19 cellular contexts compared by ENCODE assay signal in genomic region chr10:30762620-30763019, GRCh38.
A peak's percentile ranks its signal among the peaks of the same experiment; 100 is the strongest.
DNase-seq lines count a peak whose midpoint lies in the region; ATAC-seq, FAIRE-seq and TF ChIP-seq lines count a peak whose summit lies in the region.
"Had no signal": no experiment of that assay in that cellular context is flagged by ENCODE, and none has a peak within 500 bp of the region (broad histone marks: within the 10 kb centered on the region; RNA-seq: fewer than 3 reads in every experiment).

No MANE protein-coding gene starts in this region.

- no peaks in the 10 kb centered on the region for H3K9me3 ChIP-seq in K562 (replicated peaks; ENCODE audit: control insufficient read depth, insufficient read depth, low read depth, low read length)
- H3K9me3 ChIP-seq: Peyer's patch had no signal

- H3K4me1 ChIP-seq in K562 (replicated peaks in 1 of 2; ENCODE audit: control insufficient read depth in 2 of 2, insufficient read depth in 2 of 2, low read length in 2 of 2), result no peaks in the 10 kb centered on the region
- H3K4me1 ChIP-seq: Peyer's patch, SJSA1 had no signal

- in situ Hi-C loops in K562 (cut with MboI), result no loop called here

- TF ChIP-seq POLR2A in K562 (conservative IDR thresholded peaks at IDR 0.05), result no peak

- no peaks in the 10 kb centered on the region for H3K79me2 ChIP-seq in K562 (ENCODE audit: control insufficient read depth, insufficient read depth, low read length)

- ATAC-seq in K562, result no peak
- ATAC-seq in HG03571 (IDR thresholded peaks at IDR 0.05; ENCODE audit: unreplicated experiment), result no peak

- H4K20me1 ChIP-seq in K562 (replicated peaks; ENCODE audit: control insufficient read depth, insufficient read depth, low read length), result no peaks in the 10 kb centered on the region

- no peak overlapping the region for H3K4me2 ChIP-seq in K562 (ENCODE audit: insufficient read depth, low read length)

- DNase-seq in Ammon's horn (ENCODE audit: low spot score), result peak; percentile 58
- DNase-seq in GM18507 (ENCODE audit: extremely low spot score, insufficient read length, low read depth), result no peak
- DNase-seq in K562 (ENCODE audit: extremely low read depth in 1 of 4, low spot score in 3 of 4), result no peak
- DNase-seq in posterior vena cava (ENCODE audit: low spot score), result peak; percentile 9
- DNase-seq in stimulated activated CD4-positive, alpha-beta T cell treated with anti-CD3 and anti-CD28 coated beads, Interleukin-4, amount 100 ng/mL, for 24 hours, result no peak
- DNase-seq in foreskin melanocyte, result no peak
- DNase-seq: CD4-positive, CD25-positive, alpha-beta regulatory T cell; DMS79 treated with DMSO at 0.1 percent for 48 hours; IMR-90; MV-4-11; NCI-H1105 treated with DMSO at 0.1 percent for 48 hours; NCI-H2029 treated with DMSO at 0.1 percent for 48 hours; NCI-H226; NCI-H510A treated with DMSO at 0.1 percent for 48 hours; NCI-H748 treated with DMSO at 0.1 percent for 48 hours; Peyer's patch had no signal

- POLR2A ChIA-PET in K562 (lab: Yijun Ruan, JAX), result no interaction called here

- no peaks in the 10 kb centered on the region for H3K36me3 ChIP-seq in K562 (ENCODE audit: control insufficient read depth, insufficient read depth, low read length)
- H3K36me3 ChIP-seq: Peyer's patch, SJSA1 had no signal

- BruUV-seq in K562 (replicated peaks; lab: Mats Ljungman, UMichigan), result no TSS peak

- H2AFZ ChIP-seq in K562 (ENCODE audit: low read depth, low read length), result no peak overlapping the region

- 0% methylated on average over 1 of the region's 2 CpGs for WGBS in K562 (ENCODE audit: insufficient coverage, low coverage, missing lambda C conversion rate)

- H3K4me3 ChIP-seq in K562, result no peak overlapping the region
- H3K4me3 ChIP-seq: Peyer's patch, SJSA1 had no signal

- peaks cover 3 to 29% of the 10 kb centered on the region in 2 experiments; a peak in 3 of 5 replicates for H3K27me3 ChIP-seq in K562 (ENCODE audit: control insufficient read depth in 2 of 2, insufficient read depth in 2 of 2, low read length in 2 of 2)
- H3K27me3 ChIP-seq: Peyer's patch, SJSA1 had no signal

- intact Hi-C loops in K562 (cut with micrococcal nuclease) (no loop called here), posterior vena cava (cut with DNase I) (no loop called here)

- H3K9ac ChIP-seq in K562 (ENCODE audit: insufficient read depth in 1 of 2, low read depth in 2 of 2, low read length in 2 of 2), result no peak overlapping the region

- no peak for TF ChIP-seq CTCF in K562 (IDR thresholded peaks at IDR 0.05 in 2 of 3, conservative IDR thresholded peaks at IDR 0.05 in 1 of 3; ENCODE audit: insufficient read depth in 2 of 3, low read depth in 1 of 3, low read length in 3 of 3)

- peak; percentile 50 for FAIRE-seq in GM18507 (lab: Jason Lieb, UNC)
- FAIRE-seq in K562 (lab: Jason Lieb, UNC), result no peak
- FAIRE-seq: GM12891 had no signal

- TF ChIP-seq EP300 in K562 (IDR thresholded peaks at IDR 0.05; ENCODE audit: low read length), result no peak

- no peaks in the 10 kb centered on the region for H3K9me1 ChIP-seq in K562 (ENCODE audit: control insufficient read depth, insufficient read depth, low read length)

- no peak for TF ChIP-seq RAD21 in K562 (CRISPR knock-in tag; conservative IDR thresholded peaks at IDR 0.05 in 1 of 2, IDR thresholded peaks at IDR 0.05 in 1 of 2)

- H3K27ac ChIP-seq in K562 (ENCODE audit: extremely low read depth, low read depth, low read length), result no peak overlapping the region
- H3K27ac ChIP-seq: SJSA1 had no signal

- CTCF ChIA-PET in K562 (lab: Yijun Ruan, JAX; ENCODE audit: low intra/inter-chr PET ratio), result no interaction called here

TF ChIP-seq in K562, 482 proteins besides CTCF, POLR2A, EP300 and RAD21:
- TF ChIP-seq NFIC (IDR thresholded peaks at IDR 0.05) (peak; percentile 40), ZNF764 (CRISPR knock-in tag; IDR thresholded peaks at IDR 0.05; ENCODE audit: low read depth) (no peak)

Comparison
In these comparisons a context has a peak if more than half of its experiments do, and no peak if none do; other contexts are left out.
1. DNase-seq: peak in Ammon's horn (single experiment) and posterior vena cava (single experiment); none in GM18507 (single experiment), K562 (0 of 4), stimulated activated CD4-positive, alpha-beta T cell treated with anti-CD3 and anti-CD28 coated beads, Interleukin-4, amount 100 ng/mL, for 24 hours (single experiment) and foreskin melanocyte (single experiment).